1 cellular context compared by ENCODE assay signal in the genomic region with DNA sequence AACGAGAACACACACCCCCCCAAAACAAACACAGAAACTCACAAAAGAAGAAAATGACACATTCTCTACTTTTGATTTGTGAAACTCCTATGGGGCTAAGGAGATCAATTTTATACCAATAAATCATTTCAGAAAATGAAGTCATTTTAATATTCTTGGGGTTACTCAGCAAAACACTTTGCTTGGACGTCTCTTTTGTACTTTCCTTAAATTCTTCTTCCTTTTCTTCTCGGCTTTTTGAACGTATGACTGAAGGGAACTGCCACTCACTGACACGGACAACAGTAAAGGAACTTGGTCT.
TF ChIP-seq lines count a peak whose summit lies in the region.

No MANE protein-coding gene starts in this region.

TF ChIP-seq in H1, 55 proteins besides CTCF, POLR2A, EP300 and RAD21:
- TF ChIP-seq ASH2L (IDR thresholded peaks at IDR 0.05; ENCODE audit: low read length) (no peak), KDM1A (IDR thresholded peaks at IDR 0.05; ENCODE audit: borderline replicate concordance, low read length) (no peak)
